Comparison of ENCODE assay signal across 20 cellular contexts in the genomic region with DNA sequence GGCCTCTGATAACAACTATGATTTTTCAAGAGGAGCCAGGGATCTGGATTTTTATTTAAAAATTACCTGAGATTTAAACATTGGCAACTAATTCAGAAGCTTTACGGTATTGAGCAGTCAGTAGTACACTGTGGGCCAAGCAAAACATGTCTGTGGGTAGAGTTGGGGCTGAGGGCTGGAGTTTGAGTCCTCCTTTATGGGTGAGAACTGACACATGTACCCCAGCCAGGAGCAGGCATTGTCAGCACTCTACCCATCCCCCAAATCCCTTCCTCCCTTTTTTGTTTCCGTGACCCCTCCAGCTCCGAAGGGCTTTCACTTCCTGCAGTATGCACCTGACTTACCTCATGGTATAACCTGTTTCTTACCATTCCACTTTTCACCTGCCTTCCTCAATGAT.
DNase-seq lines count a peak whose midpoint lies in the region; ATAC-seq, FAIRE-seq and TF ChIP-seq lines count a peak whose summit lies in the region.
"Had no signal": no experiment of that assay in that cellular context is flagged by ENCODE, and none has a peak within 500 bp of the region (broad histone marks: within the 10 kb centered on the region; RNA-seq: fewer than 3 reads in every experiment).

No MANE protein-coding gene starts in this region.

- no peak overlapping the region for H3K18ac ChIP-seq in H1 (ENCODE audit: extremely low read depth, low read length)

- H3K4me3 Mint-ChIP-seq in WTC11 (no peak overlapping the region), neural progenitor cell (no peak overlapping the region)
- H3K4me3 Mint-ChIP-seq in activated CD4-positive, alpha-beta memory T cell treated with anti-CD3 and anti-CD28 coated beads for 36 hours: no peak overlapping the region
- H3K4me3 Mint-ChIP-seq: activated naive CD8-positive, alpha-beta T cell; nephron progenitor cell; T-cell had no signal

- no peak overlapping the region for H2BK120ac ChIP-seq in H1 (replicated peaks; ENCODE audit: low read depth, low read length)

- H3K9me3 Mint-ChIP-seq in WTC11 (peaks cover 13% of the 10 kb centered on the region), neural progenitor cell (no peaks in the 10 kb centered on the region)
- no peaks in the 10 kb centered on the region for H3K9me3 Mint-ChIP-seq in activated CD4-positive, alpha-beta memory T cell treated with anti-CD3 and anti-CD28 coated beads for 36 hours
- H3K9me3 Mint-ChIP-seq: T-cell had no signal

- H2BK15ac ChIP-seq in H1 (ENCODE audit: low read length): no peak overlapping the region

- H3K36me3 ChIP-seq in H1 (ENCODE audit: control insufficient read depth in 2 of 4, insufficient read depth in 4 of 4, low read length in 3 of 4) (no peaks in the 10 kb centered on the region), neural progenitor cell (no peaks in the 10 kb centered on the region), tibial nerve (no peaks in the 10 kb centered on the region)
- H3K36me3 ChIP-seq: HAP-1 had no signal

- TF ChIP-seq POLR2A in H1 (IDR thresholded peaks at IDR 0.05; ENCODE audit: control extremely low read depth in 1 of 2, low read depth in 2 of 2, low read length in 2 of 2): no peak
- no peak for TF ChIP-seq POLR2A in tibial nerve (IDR thresholded peaks at IDR 0.05)

- no peak overlapping the region for H2BK5ac ChIP-seq in H1 (ENCODE audit: low read depth, low read length)

- H3K4me1 ChIP-seq in H1 (replicated peaks in 1 of 4; ENCODE audit: control insufficient read depth in 3 of 4, insufficient read depth in 4 of 4, low read length in 3 of 4) (peaks cover 0 to 15% (median 2%) of the 10 kb centered on the region in 4 experiments; a peak in 4 of 7 replicates), neural progenitor cell (peaks cover 19% of the 10 kb centered on the region), tibial nerve (peaks cover 0 to 34% (median 11%) of the 10 kb centered on the region in 4 donors)
- H3K4me1 ChIP-seq: HAP-1 had no signal

- DNase-seq in WTC11 (ENCODE audit: low spot score) (no peak), H1 (ENCODE audit: low read depth in 1 of 2, low spot score in 2 of 2) (no peak), neural progenitor cell (ENCODE audit: low spot score) (no peak), tibial nerve (ENCODE audit: low spot score in 2 of 2) (no peak), foreskin melanocyte (no peak)
- no peak for DNase-seq in activated CD4-positive, alpha-beta memory T cell treated with anti-CD3 and anti-CD28 coated beads for 36 hours
- DNase-seq: activated CD4-positive, alpha-beta T cell treated with anti-CD3 and anti-CD28 coated beads for 48 hours; hypothalamus; Karpas-422; NCI-H187 treated with DMSO at 0.1 percent for 48 hours; NCI-H774; nephron progenitor cell; SHP77 treated with DMSO at 0.1 percent for 48 hours; stimulated activated CD8-positive, alpha-beta memory T cell treated with anti-CD3 and anti-CD28 coated beads, Interleukin-4, amount 100 ng/mL, for 48 hours; T-cell had no signal

- H3K56ac ChIP-seq in H1 (replicated peaks; ENCODE audit: insufficient read length, low read depth, low read length): no peak overlapping the region

- H3K27ac Mint-ChIP-seq in WTC11: no peak overlapping the region
- H3K27ac Mint-ChIP-seq in neural progenitor cell: peak overlapping the region; percentile 86
- H3K27ac Mint-ChIP-seq in activated CD4-positive, alpha-beta memory T cell treated with anti-CD3 and anti-CD28 coated beads for 36 hours: no peak overlapping the region
- H3K27ac Mint-ChIP-seq: activated naive CD8-positive, alpha-beta T cell; T-cell had no signal

- no peaks in the 10 kb centered on the region for H3K79me2 ChIP-seq in H1 (ENCODE audit: control insufficient read depth in 1 of 2, insufficient read depth in 2 of 2, low read length in 2 of 2)
- H3K79me2 ChIP-seq in neural progenitor cell (ENCODE audit: low read depth): no peaks in the 10 kb centered on the region

- H2AFZ ChIP-seq in H1 (ENCODE audit: low read length): no peak overlapping the region
- H2AFZ ChIP-seq in neural progenitor cell (replicated peaks): no peak overlapping the region

- no peak overlapping the region for H4K91ac ChIP-seq in H1 (replicated peaks; ENCODE audit: insufficient read length, low read length)

- FAIRE-seq in H1 (lab: Jason Lieb, UNC): no peak
- FAIRE-seq: keratinocyte had no signal

- H3K27me3 Mint-ChIP-seq in WTC11 (ENCODE audit: low read depth): no peaks in the 10 kb centered on the region
- peaks cover 14% of the 10 kb centered on the region for H3K27me3 Mint-ChIP-seq in neural progenitor cell (ENCODE audit: insufficient read depth, low read depth)
- no peaks in the 10 kb centered on the region for H3K27me3 Mint-ChIP-seq in activated CD4-positive, alpha-beta memory T cell treated with anti-CD3 and anti-CD28 coated beads for 36 hours
- H3K27me3 Mint-ChIP-seq: T-cell had no signal

- H3K4me2 ChIP-seq in H1 (ENCODE audit: insufficient read depth in 1 of 2, low read depth in 2 of 2, low read length in 2 of 2): no peak overlapping the region
- H3K4me2 ChIP-seq in neural progenitor cell: peak overlapping the region; percentile 31

- H3K14ac ChIP-seq in H1 (ENCODE audit: insufficient read length): no peak overlapping the region

- POLR2A ChIA-PET in WTC11 (lab: Charles Lee): no interaction called here
- POLR2A ChIA-PET in H1 (lab: Charles Lee; ENCODE audit: partially characterized antibody): interaction anchor here (0.5 to 1.0 kb wide), 2 partner anchors 15 to 103 kb away, joined by 3 read pairs; no protein-coding TSS in a partner anchor
- POLR2A ChIA-PET in activated CD4-positive, alpha-beta memory T cell treated with anti-CD3 and anti-CD28 coated beads for 36 hours (lab: Charles Lee): no interaction called here

- TF ChIP-seq EP300 in H1 (IDR thresholded peaks at IDR 0.05; ENCODE audit: borderline replicate concordance in 1 of 2, low read depth in 2 of 2, low read length in 2 of 2) (no peak), tibial nerve (IDR thresholded peaks at IDR 0.05) (no peak)

- no peaks in the 10 kb centered on the region for H3K79me1 ChIP-seq in H1 (ENCODE audit: low read depth, low read length)

- no peak overlapping the region for H2BK20ac ChIP-seq in H1 (ENCODE audit: low read length)

- H3K4me1 Mint-ChIP-seq in WTC11 (peaks cover 30% of the 10 kb centered on the region), neural progenitor cell (peaks cover 20% of the 10 kb centered on the region)
- no peaks in the 10 kb centered on the region for H3K4me1 Mint-ChIP-seq in activated CD4-positive, alpha-beta memory T cell treated with anti-CD3 and anti-CD28 coated beads for 36 hours (ENCODE audit: low read depth)
- H3K4me1 Mint-ChIP-seq: T-cell had no signal

- 0 out of 2 replicates have a peak overlapping the region, but pooled peaks have one; percentile 4 for H2BK12ac ChIP-seq in H1 (ENCODE audit: low read depth, low read length)

- TF ChIP-seq RAD21 in H1 (IDR thresholded peaks at IDR 0.05 in 1 of 2, conservative IDR thresholded peaks at IDR 0.05 in 1 of 2; ENCODE audit: low read depth in 2 of 2, low read length in 2 of 2): no peak

- H3K23me2 ChIP-seq in H1 (ENCODE audit: low read depth, low read length): no peaks in the 10 kb centered on the region

- ATAC-seq in WTC11 (peak; percentile 35), GM18907 (IDR thresholded peaks at IDR 0.05; ENCODE audit: unreplicated experiment) (no peak)
- ATAC-seq: T-cell had no signal

- H3K4ac ChIP-seq in H1 (replicated peaks; ENCODE audit: insufficient read length, low read depth, low read length): no peak overlapping the region

- no peak overlapping the region for H3K23ac ChIP-seq in H1 (ENCODE audit: insufficient read length)

- H3K4me3 ChIP-seq in H1 (ENCODE audit: extremely low read depth in 1 of 4, insufficient read depth in 2 of 4, low read depth in 3 of 4, low read length in 4 of 4) (no peak overlapping the region), neural progenitor cell (no peak overlapping the region), tibial nerve (no peak overlapping the region)
- H3K4me3 ChIP-seq: body of pancreas, HAP-1 had no signal

- TF ChIP-seq CTCF in WTC11 (IDR thresholded peaks at IDR 0.05) (no peak), H1 (IDR thresholded peaks at IDR 0.05; ENCODE audit: control extremely low read depth in 1 of 3, insufficient read depth in 1 of 3, low read depth in 1 of 3, low read length in 3 of 3) (no peak), neural progenitor cell (IDR thresholded peaks at IDR 0.05) (no peak), tibial nerve (IDR thresholded peaks at IDR 0.05) (no peak)

- H3K27ac ChIP-seq in H1 (ENCODE audit: low read depth, low read length): no peak overlapping the region
- H3K27ac ChIP-seq in neural progenitor cell: no peak overlapping the region
- H3K27ac ChIP-seq in tibial nerve: peak overlapping the region in 3 of 4 donors; percentile 78 to 88 (median 87)
- H3K27ac ChIP-seq: body of pancreas had no signal

- CTCF ChIA-PET in WTC11 (lab: Charles Lee) (interaction anchor here (1.1 to 1.3 kb wide), 3 partner anchors 37 to 205 kb away, joined by 3 to 11 read pairs (median 4); partner anchors contain the start of gene RRBP1), H1 (lab: Charles Lee; ENCODE audit: partially characterized antibody) (interaction anchor here (0.9 to 3.0 kb wide), 5 partner anchors 11 to 155 kb away, joined by 3 to 11 read pairs (median 4); partner anchors contain the start of gene RRBP1)
- CTCF ChIA-PET in activated CD4-positive, alpha-beta memory T cell treated with anti-CD3 and anti-CD28 coated beads for 36 hours (lab: Charles Lee): no interaction called here

- no peak overlapping the region for H2AK5ac ChIP-seq in H1 (ENCODE audit: low read depth, low read length)

- intact Hi-C loops in activated CD4-positive, alpha-beta memory T cell treated with anti-CD3 and anti-CD28 coated beads for 36 hours (cut with micrococcal nuclease): no loop called here

- H3K9me3 ChIP-seq in H1 (ENCODE audit: insufficient read depth in 2 of 2, low read depth in 1 of 2, low read length in 1 of 2): no peaks in the 10 kb centered on the region; a peak in 1 of 4 replicates
- H3K9me3 ChIP-seq in neural progenitor cell (ENCODE audit: low read depth): no peaks in the 10 kb centered on the region
- peaks cover 0 to 4% (median 0%) of the 10 kb centered on the region in 4 donors for H3K9me3 ChIP-seq in tibial nerve
- H3K9me3 ChIP-seq: body of pancreas had no signal

- H3F3A ChIP-seq in neural progenitor cell (ENCODE audit: low read depth): peaks cover 4% of the 10 kb centered on the region

- H4K20me1 ChIP-seq in H1 (replicated peaks in 1 of 2; ENCODE audit: control insufficient read depth in 1 of 2, insufficient read depth in 2 of 2, low read length in 2 of 2) (no peaks in the 10 kb centered on the region), neural progenitor cell (ENCODE audit: low read depth) (no peaks in the 10 kb centered on the region)

- H4K8ac ChIP-seq in H1 (ENCODE audit: extremely low read depth, insufficient read depth, low read length): no peak overlapping the region

- WGBS in H1 (ENCODE audit: extremely low coverage in 1 of 2, insufficient coverage in 1 of 2, insufficient read length in 1 of 2, insufficient replicate concordance in 2 of 2, low coverage in 1 of 2, low lambda C conversion rate in 2 of 2, missing lambda C conversion rate in 1 of 2), 2 experiments: 72% methylated on average over 3 of the region's 3 CpGs; no CpG with 5 or more reads in 1 of the 2 experiments
- 75 to 77% methylated on average over 3 of the region's 3 CpGs for WGBS in tibial nerve, 2 donors

- 0 out of 2 replicates have a peak, but pooled peaks cover 3% of the 10 kb centered on the region for H3K36me3 Mint-ChIP-seq in WTC11
- no peaks in the 10 kb centered on the region for H3K36me3 Mint-ChIP-seq in neural progenitor cell
- no peaks in the 10 kb centered on the region for H3K36me3 Mint-ChIP-seq in activated CD4-positive, alpha-beta memory T cell treated with anti-CD3 and anti-CD28 coated beads for 36 hours
- H3K36me3 Mint-ChIP-seq: activated naive CD8-positive, alpha-beta T cell; T-cell had no signal

- H3K9ac ChIP-seq in H1 (replicated peaks in 1 of 4; ENCODE audit: extremely low read depth in 1 of 4, low read depth in 3 of 4, low read length in 3 of 4) (no peak overlapping the region), neural progenitor cell (no peak overlapping the region)

- no peak overlapping the region for H4K5ac ChIP-seq in H1 (ENCODE audit: insufficient read length, low read depth, low read length)

- no peaks in the 10 kb centered on the region for H3K27me3 ChIP-seq in H1 (replicated peaks in 1 of 4; ENCODE audit: control insufficient read depth in 3 of 4, extremely low read depth in 1 of 4, insufficient read depth in 3 of 4, low read length in 3 of 4)
- H3K27me3 ChIP-seq in neural progenitor cell: no peaks in the 10 kb centered on the region
- H3K27me3 ChIP-seq in tibial nerve: no peaks in the 10 kb centered on the region
- H3K27me3 ChIP-seq: body of pancreas had no signal

Comparison
In these comparisons a context has a peak if more than half of its experiments do, and no peak if none do; other contexts are left out.
1. H3K27ac ChIP-seq: peak in tibial nerve (3 of 4); none in H1 (single experiment) and neural progenitor cell (single experiment).